In genomic region chr3:97001611-97002010, GRCh38 we compare ENCODE assay signal across 34 cellular contexts.
"Had no signal": no experiment of that assay in that cellular context is flagged by ENCODE, and none has a peak within 500 bp of the region (broad histone marks: within the 10 kb centered on the region; RNA-seq: fewer than 3 reads in every experiment).

No MANE protein-coding gene starts in this region.

- H3K9me3 ChIP-seq: MG63 had no signal

- H3K27me3 ChIP-seq: MG63 had no signal

- DNase-seq: Karpas-422, Kasumi-1, MG63, MM.1S, MV-4-11, NCI-H1048, NCI-H1092, NCI-H1092 treated with DMSO at 0.1 percent for 48 hours, NCI-H1105, NCI-H1105 treated with DMSO at 0.1 percent for 48 hours, NCI-H1417, NCI-H1417 treated with DMSO at 0.1 percent for 48 hours, NCI-H1436, NCI-H1436 treated with DMSO at 0.1 percent for 48 hours, NCI-H146, NCI-H1694, NCI-H1694 treated with DMSO at 0.1 percent for 48 hours, NCI-H187, NCI-H187 treated with DMSO at 0.1 percent for 48 hours, NCI-H1930, NCI-H2029, NCI-H2029 treated with DMSO at 0.1 percent for 48 hours, NCI-H2081, NCI-H2081 treated with DMSO at 0.1 percent for 48 hours, NCI-H2107, NCI-H2171, NCI-H2171 treated with DMSO at 0.1 percent for 48 hours, NCI-H2227 treated with DMSO at 0.1 percent for 48 hours, NCI-H226, NCI-H345, NCI-H446, NCI-H446 treated with DMSO at 0.1 percent for 48 hours, NCI-H510A, NCI-H510A treated with DMSO at 0.1 percent for 48 hours had no signal

- H3K4me3 ChIP-seq: MG63 had no signal

- H3K36me3 ChIP-seq: MG63 had no signal
